33 cellular contexts compared by ENCODE assay signal in genomic region chr21:23281917-23282316, GRCh38.
"Had no signal": no experiment of that assay in that cellular context is flagged by ENCODE, and none has a peak within 500 bp of the region (broad histone marks: within the 10 kb centered on the region; RNA-seq: fewer than 3 reads in every experiment).

No MANE protein-coding gene starts in this region.

- DNase-seq: activated effector memory CD4-positive, alpha-beta T cell treated with anti-CD3 and anti-CD28 coated beads, Interleukin-2, amount 50 U/mL, for 16 hours; activated effector memory CD4-positive, alpha-beta T cell treated with Interleukin-2 at 50 U/mL for 16 hours; activated gamma-delta T cell; activated gamma-delta T cell treated with Interleukin-2 at 50 U/mL for 16 hours; activated naive CD4-positive, alpha-beta T cell; activated naive CD4-positive, alpha-beta T cell treated with anti-CD3 and anti-CD28 coated beads for 36 hours; activated naive CD4-positive, alpha-beta T cell treated with anti-CD3 and anti-CD28 coated beads, Interleukin-2, amount 10 ng/mL, durations not matched to agents 7 days and 5 days; activated naive CD4-positive, alpha-beta T cell treated with anti-CD3 and anti-CD28 coated beads, Interleukin-2, amount 50 U/mL, for 16 hours; activated naive CD4-positive, alpha-beta T cell treated with Interleukin-2 at 50 U/mL for 16 hours; activated naive CD8-positive, alpha-beta T cell treated with anti-CD3 and anti-CD28 coated beads for 36 hours; activated naive CD8-positive, alpha-beta T cell treated with anti-CD3 and anti-CD28 coated beads, Interleukin-2, amount 10 ng/mL, durations not matched to agents 7 days and 5 days; activated naive CD8-positive, alpha-beta T cell treated with anti-CD3 and anti-CD28 coated beads, Interleukin-2, amount 50 U/mL, for 24 hours; activated T-cell treated with anti-CD3 and anti-CD28 coated beads, Interleukin-2, amount 50 U/mL, for 4 hours; activated T-cell treated with anti-CD3 and anti-CD28 coated beads, Interleukin-2, amount 50 U/mL, for 48 hours; activated T-cell treated with anti-CD3 and anti-CD28 coated beads, Interleukin-2, amount 50 U/mL, for 72 hours; adrenal gland; amniotic stem cell; amygdala; anterior cingulate cortex; aorta; body of pancreas; brain microvascular endothelial cell; caudate nucleus; central memory CD4-positive, alpha-beta T cell; cerebellar nuclear complex had no signal

- ATAC-seq: activated naive CD4-positive, alpha-beta T cell treated with anti-CD3 and anti-CD28 coated beads, Interleukin-2, amount 50 U/mL, for 72 hours; activated naive CD8-positive, alpha-beta T cell treated with anti-CD3 and anti-CD28 coated beads, Interleukin-2, amount 50 U/mL, for 24 hours; activated T-cell treated with anti-CD3 and anti-CD28 coated beads, Interleukin-2, amount 50 U/mL, for 4 hours; activated T-cell treated with anti-CD3 and anti-CD28 coated beads, Interleukin-2, amount 50 U/mL, for 72 hours; activated T-helper 17 cell treated with anti-CD3 and anti-CD28 coated beads, Interleukin-2, amount 50 U/mL, for 72 hours; body of pancreas had no signal

- H3K4me3 ChIP-seq: adrenal gland, ascending aorta, body of pancreas, breast epithelium, cardiac muscle cell had no signal

- H3K27ac ChIP-seq: adrenal gland, ascending aorta, body of pancreas, brain microvascular endothelial cell, breast epithelium, cardiac muscle cell had no signal

- H3K36me3 ChIP-seq: adrenal gland, ascending aorta, brain microvascular endothelial cell, breast epithelium, cardiac muscle cell had no signal

- FAIRE-seq: astrocyte, bronchial epithelial cell, colon had no signal

- H3K4me1 ChIP-seq: adrenal gland, ascending aorta, body of pancreas, breast epithelium had no signal

- H3K27me3 ChIP-seq: adrenal gland, ascending aorta, body of pancreas, brain microvascular endothelial cell, breast epithelium, cardiac muscle cell had no signal

- H3K9me3 ChIP-seq: adrenal gland, ascending aorta, body of pancreas, breast epithelium had no signal
